In genomic region chr1:33378976-33379375, GRCh38 we compare ENCODE assay signal across 1 cellular context.
TF ChIP-seq lines count a peak whose summit lies in the region.

No MANE protein-coding gene starts in this region.

TF ChIP-seq in WTC11, 78 proteins besides CTCF, POLR2A, EP300 and RAD21 (continued from another document):
- no peak for TF ChIP-seq ZSCAN18 (CRISPR knock-in tag; IDR thresholded peaks at IDR 0.05)
